1 cellular context compared by ENCODE assay signal in the genomic region with DNA sequence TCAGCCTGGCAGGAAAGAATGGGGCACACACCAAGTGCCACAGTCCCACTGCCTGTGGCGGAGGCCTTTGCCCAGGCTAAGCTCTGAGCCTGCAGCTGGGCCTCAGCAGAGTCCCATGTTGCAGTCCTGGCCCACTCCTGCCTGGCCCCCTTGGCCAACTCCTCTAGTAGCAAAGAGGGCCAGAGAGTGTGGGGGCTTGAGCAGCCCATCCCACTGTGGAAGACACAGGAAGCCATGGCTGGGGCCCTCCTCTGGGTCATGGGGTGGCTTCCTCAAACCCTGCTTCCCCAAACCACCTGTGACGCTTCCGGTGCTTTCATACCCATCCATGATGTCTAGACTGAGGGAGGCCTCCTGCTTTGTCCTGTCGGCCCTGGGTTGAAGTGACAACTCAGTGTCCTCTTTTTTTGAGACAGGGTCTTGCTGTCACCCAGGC.
TF ChIP-seq lines count a peak whose summit lies in the region.

No MANE protein-coding gene starts in this region.

TF ChIP-seq in endothelial cell of umbilical vein, 7 proteins besides CTCF, POLR2A, EP300 and RAD21:
- peak; percentile 26 for TF ChIP-seq POLR2AphosphoS5 (IDR thresholded peaks at IDR 0.05; ENCODE audit: insufficient read depth, low read depth, low read length)
- TF ChIP-seq EZH2 (IDR thresholded peaks at IDR 0.05; ENCODE audit: borderline replicate concordance, low read depth, low read length, severe bottlenecking), result no peak
